ENCODE assay signal across 8 cellular contexts in the genomic region with DNA sequence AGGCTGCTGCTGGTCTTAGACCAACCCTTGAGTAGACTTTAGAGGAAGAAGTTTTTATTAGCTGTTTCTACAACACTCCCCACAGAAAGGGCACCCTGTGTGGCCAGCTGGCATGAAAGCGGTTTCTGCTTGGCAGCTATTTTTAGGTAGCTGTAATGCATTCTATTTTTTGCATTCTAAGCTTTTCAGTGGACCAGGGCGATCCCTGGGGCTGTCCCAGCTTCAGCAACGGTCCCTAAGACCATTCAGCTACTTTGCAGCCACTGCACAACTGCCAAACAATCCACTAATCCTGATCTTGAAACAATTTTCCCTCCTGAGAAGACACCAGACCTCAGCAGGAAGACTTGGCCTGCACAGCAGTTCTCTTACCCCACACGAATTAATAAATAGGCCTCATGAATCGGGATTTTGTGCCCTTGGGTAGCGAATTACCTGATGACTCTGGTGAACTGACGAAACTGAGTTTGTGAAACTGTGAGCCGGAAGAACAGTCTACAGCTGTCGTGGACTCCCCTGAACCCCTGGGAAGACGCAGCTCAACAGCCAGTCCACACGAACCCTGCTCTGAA. TPM values are rescaled to one million over a fixed set of nuclear protein-coding genes. Genes with fewer than 3 reads are reported as not detected.
DNase-seq lines count a peak whose midpoint lies in the region; ATAC-seq and TF ChIP-seq lines count a peak whose summit lies in the region.

No MANE protein-coding gene starts in this region.

- H3K36me3 ChIP-seq in mucosa of descending colon (ENCODE audit: low read depth) (peaks cover 5% of the 10 kb centered on the region), BE2C (no peaks in the 10 kb centered on the region)

- no peak overlapping the region for H3K4me3 ChIP-seq in mucosa of descending colon
- H3K4me3 ChIP-seq in BE2C (ENCODE audit: low read depth, low read length) = no peak overlapping the region

- peak; percentile 30 for DNase-seq in SKM-1 (lab: John Stamatoyannopoulos, UW; ENCODE audit: unreplicated experiment)
- peak; percentile 57 to 72 (median 58) for DNase-seq in mucosa of descending colon
- DNase-seq in BE2C = no peak
- no peak for DNase-seq in NCI-H82 (lab: John Stamatoyannopoulos, UW)
- no peak for DNase-seq in T-helper 2 cell
- DNase-seq in NK-92 treated with Interleukin-12 subunit alpha and Interleukin-12 subunit beta, amount 100 ng/mL, for 24 hours (lab: John Stamatoyannopoulos, UW) = no peak

- H3K27me3 ChIP-seq in BE2C = no peaks in the 10 kb centered on the region

- intact Hi-C loops in mucosa of descending colon (cut with DNase I, micrococcal nuclease) = no loop called here

- H3K4me1 ChIP-seq in mucosa of descending colon (ENCODE audit: low read depth) (peaks cover 17% of the 10 kb centered on the region), BE2C (no peaks in the 10 kb centered on the region)

- H3K9me3 ChIP-seq in mucosa of descending colon (no peaks in the 10 kb centered on the region), BE2C (no peaks in the 10 kb centered on the region)

- ATAC-seq in GM19025 (IDR thresholded peaks at IDR 0.05; ENCODE audit: low read depth, unreplicated experiment) (peak; percentile 85), HG02970 (IDR thresholded peaks at IDR 0.05; ENCODE audit: low FRiP score, unreplicated experiment) (peak; percentile 72), mucosa of descending colon (peak; percentile 83)

- no peak for TF ChIP-seq CTCF in mucosa of descending colon (IDR thresholded peaks at IDR 0.05)
- TF ChIP-seq CTCF in BE2C (IDR thresholded peaks at IDR 0.05; ENCODE audit: low read depth, low read length) = no peak

RNA-seq across cellular contexts. Expression of a gene that starts 14.6 kb away (rescaled TPM):
- total RNA-seq in mucosa of descending colon = 100 to 1,000 TPM; 119 to 225 (median 167) TPM
- 102 TPM for polyA plus RNA-seq in BE2C (2012; ENCODE audit: insufficient read depth, insufficient read length, low read depth)

Comparison
In these comparisons a context has a peak if more than half of its experiments do, and no peak if none do; other contexts are left out.
1. DNase-seq: peak in SKM-1 (single experiment) and mucosa of descending colon (3 of 3); none in BE2C (single experiment), NCI-H82 (single experiment), T-helper 2 cell (0 of 5) and NK-92 treated with Interleukin-12 subunit alpha and Interleukin-12 subunit beta, amount 100 ng/mL, for 24 hours (single experiment).
2. Peak in every context shown above with its lines, with median percentiles within 50 percentile points of each other: ATAC-seq.